In the genomic region with DNA sequence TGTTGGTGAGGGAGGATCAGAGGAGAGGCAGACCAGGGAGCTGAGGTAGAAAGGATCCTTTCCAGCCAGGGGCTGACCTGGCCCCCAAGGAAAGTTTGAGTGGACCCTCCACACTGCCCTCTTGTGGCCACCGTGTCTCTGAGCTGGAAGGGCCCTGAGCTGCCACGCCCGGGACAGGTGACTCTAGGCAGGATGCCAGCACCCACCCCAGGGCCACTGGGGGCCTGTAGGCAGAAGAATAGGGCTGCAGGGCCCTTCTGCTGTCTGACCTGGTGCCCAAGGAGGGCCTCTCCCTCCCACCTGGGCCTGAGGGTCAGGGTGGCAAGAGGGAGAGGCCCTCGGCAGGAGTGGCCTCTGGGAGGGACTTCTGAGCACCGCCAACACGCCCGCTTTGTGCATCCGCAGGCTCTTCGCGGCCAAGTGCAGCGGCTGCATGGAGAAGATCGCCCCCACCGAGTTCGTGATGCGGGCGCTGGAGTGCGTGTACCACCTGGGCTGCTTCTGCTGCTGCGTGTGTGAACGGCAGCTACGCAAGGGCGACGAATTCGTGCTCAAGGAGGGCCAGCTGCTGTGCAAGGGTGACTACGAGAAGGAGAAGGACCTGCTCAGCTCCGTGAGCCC, we compare ENCODE assay signal across 8 cellular contexts.
A peak's percentile ranks its signal among the peaks of the same experiment; 100 is the strongest.
DNase-seq lines count a peak whose midpoint lies in the region; ATAC-seq, FAIRE-seq and TF ChIP-seq lines count a peak whose summit lies in the region.

No MANE protein-coding gene starts in this region.

- DNase-seq in NCI-H774 (lab: John Stamatoyannopoulos, UW), result peak; percentile 49
- DNase-seq in activated T-cell treated with anti-CD3 and anti-CD28 coated beads, Interleukin-2, amount 50 U/mL, for 4 hours, result peak; percentile 39
- peak; percentile 62 for DNase-seq in germinal center (ENCODE audit: low spot score)
- peak; percentile 45 for DNase-seq in small intestine
- no peak for DNase-seq in cerebellar cortex (ENCODE audit: low spot score)
- no peak for DNase-seq in cerebellar nuclear complex (lab: John Stamatoyannopoulos, UW)

- H3K27me3 ChIP-seq in small intestine (ENCODE audit: control insufficient read depth in 2 of 2, insufficient read depth in 2 of 2, low read length in 2 of 2), result peaks cover 3 to 8% of the 10 kb centered on the region in 2 donors

- H3K27ac ChIP-seq in small intestine (ENCODE audit: low read depth in 1 of 2, low read length in 1 of 2), result no peak overlapping the region

- TF ChIP-seq CTCF in GM12873 (IDR thresholded peaks at IDR 0.05; ENCODE audit: insufficient read depth, low read depth, low read length, missing control alignments), result peak; percentile 75

- H3K4me3 Mint-ChIP-seq in activated T-cell treated with anti-CD3 and anti-CD28 coated beads, Interleukin-2, amount 50 U/mL, for 4 hours, result no peak overlapping the region

- H3K36me3 Mint-ChIP-seq in activated T-cell treated with anti-CD3 and anti-CD28 coated beads, Interleukin-2, amount 50 U/mL, for 4 hours (ENCODE audit: insufficient read depth), result no peaks in the 10 kb centered on the region

- ATAC-seq in activated T-cell treated with anti-CD3 and anti-CD28 coated beads, Interleukin-2, amount 50 U/mL, for 4 hours, result peak; percentile 70 to 73
- ATAC-seq in GM21360 (IDR thresholded peaks at IDR 0.05; ENCODE audit: unreplicated experiment), result no peak

- no peaks in the 10 kb centered on the region for H3K9me3 Mint-ChIP-seq in activated T-cell treated with anti-CD3 and anti-CD28 coated beads, Interleukin-2, amount 50 U/mL, for 4 hours

- FAIRE-seq in small intestine (lab: Jason Lieb, UNC), result no peak

- peaks cover 49% of the 10 kb centered on the region for H3K27me3 Mint-ChIP-seq in activated T-cell treated with anti-CD3 and anti-CD28 coated beads, Interleukin-2, amount 50 U/mL, for 4 hours (ENCODE audit: low read depth)

- H3K9me3 ChIP-seq in small intestine (ENCODE audit: control insufficient read depth, low read depth), result no peaks in the 10 kb centered on the region

- H3K4me1 ChIP-seq in small intestine (ENCODE audit: control insufficient read depth in 2 of 2, insufficient read depth in 1 of 2, low read depth in 1 of 2, low read length in 1 of 2), result no peaks in the 10 kb centered on the region

- H3K4me1 Mint-ChIP-seq in activated T-cell treated with anti-CD3 and anti-CD28 coated beads, Interleukin-2, amount 50 U/mL, for 4 hours (ENCODE audit: low read depth), result no peaks in the 10 kb centered on the region

- WGBS in small intestine, 3 donors, result 45 to 54% (median 48%) methylated on average over 22 to 25 of the region's 25 CpGs

- H3K36me3 ChIP-seq in small intestine (ENCODE audit: control insufficient read depth in 2 of 2, insufficient read depth in 2 of 2, low read length in 2 of 2), result no peaks in the 10 kb centered on the region

- H3K4me3 ChIP-seq in small intestine (ENCODE audit: low read depth in 1 of 2, low read length in 2 of 2), result no peak overlapping the region

Comparison
In these comparisons a context has a peak if more than half of its experiments do, and no peak if none do; other contexts are left out.
1. DNase-seq: peak in NCI-H774 (single experiment), activated T-cell treated with anti-CD3 and anti-CD28 coated beads, Interleukin-2, amount 50 U/mL, for 4 hours (single experiment), germinal center (single experiment) and small intestine (single experiment); none in cerebellar cortex (single experiment) and cerebellar nuclear complex (0 of 2).